8 cellular contexts compared by ENCODE assay signal in genomic region chr17:82287849-82288601, GRCh38. TPM values are rescaled to one million over a fixed set of nuclear protein-coding genes. Genes with fewer than 3 reads are reported as not detected.
A peak's percentile ranks its signal among the peaks of the same experiment; 100 is the strongest.
DNase-seq lines count a peak whose midpoint lies in the region; ATAC-seq and TF ChIP-seq lines count a peak whose summit lies in the region.
"Had no signal": no experiment of that assay in that cellular context is flagged by ENCODE, and none has a peak within 500 bp of the region (broad histone marks: within the 10 kb centered on the region; RNA-seq: fewer than 3 reads in every experiment).

No MANE protein-coding gene starts in this region.

- no peak for TF ChIP-seq CTCF in foreskin keratinocyte (conservative IDR thresholded peaks at IDR 0.05)
- TF ChIP-seq CTCF in suprapubic skin (IDR thresholded peaks at IDR 0.05) = no peak

- ATAC-seq in foreskin keratinocyte = no peak
- ATAC-seq in HG03280 (IDR thresholded peaks at IDR 0.05; ENCODE audit: unreplicated experiment) = no peak
- ATAC-seq in GM19328 (IDR thresholded peaks at IDR 0.05; ENCODE audit: unreplicated experiment) = no peak
- no peak for ATAC-seq in HG03159 (IDR thresholded peaks at IDR 0.05; ENCODE audit: unreplicated experiment)

- DNase-seq in HT1080 (ENCODE audit: low read depth) (peak; percentile 99), RPMI7951 (ENCODE audit: low read depth) (peak; percentile 99), foreskin keratinocyte (peak in 1 of 2 donors; percentile 84), suprapubic skin (ENCODE audit: low spot score in 2 of 2) (peak in 1 of 2 donors; percentile 55)

- TF ChIP-seq EP300 in suprapubic skin (IDR thresholded peaks at IDR 0.05) = no peak

- H3K27me3 ChIP-seq in foreskin keratinocyte = no peaks in the 10 kb centered on the region
- no peaks in the 10 kb centered on the region for H3K27me3 ChIP-seq in suprapubic skin

- TF ChIP-seq POLR2A in suprapubic skin (IDR thresholded peaks at IDR 0.05) = no peak

- H3K27ac ChIP-seq in foreskin keratinocyte (peak overlapping the region; percentile 37), suprapubic skin (peak overlapping the region; percentile 38)

- H3K36me3 ChIP-seq in suprapubic skin = no peaks in the 10 kb centered on the region

- H3K4me1 ChIP-seq in foreskin keratinocyte (peaks cover 6% of the 10 kb centered on the region), suprapubic skin (peaks cover 19% of the 10 kb centered on the region)

- H3K4me3 ChIP-seq in suprapubic skin = no peak overlapping the region

- no peaks in the 10 kb centered on the region for H3K9me3 ChIP-seq in suprapubic skin

- WGBS in suprapubic skin = 77% methylated on average over 17 of the region's 17 CpGs

RNA-seq across cellular contexts. Expression of gene CSNK1D, which starts 14.5 kb away (rescaled TPM):
- 34.0 and 58.5 TPM in 2 replicates for total RNA-seq in HT1080 (2014; rRNA removed; shearing (Covaris generic))
- 121 and 123 TPM in 2 replicates for polyA plus RNA-seq in HT1080 (2015; cell fraction: cytosol; rRNA removed)
- 270 and 287 TPM in 2 replicates for polyA plus RNA-seq in HT1080 (2015; cell fraction: nucleus; rRNA removed)
- total RNA-seq in RPMI7951 (2014; rRNA removed; shearing (Covaris generic)) = 20.4 and 22.6 TPM in 2 replicates
- total RNA-seq in foreskin keratinocyte (57.7 and 62.8 TPM in 2 replicates), suprapubic skin (100 to 1,000 TPM in 1 of 4 donors, 10 to 100 TPM in 3; 52.3 to 142 (median 58.8) TPM)
- 75.6 and 81.9 TPM in 2 replicates for polyA plus RNA-seq in foreskin keratinocyte

RNA-seq across cellular contexts. Expression of gene CD7, which starts 29.4 kb away (rescaled TPM):
- total RNA-seq in HT1080 (2014; rRNA removed; shearing (Covaris generic)) = not detected in 2 replicates
- polyA plus RNA-seq in HT1080 (2015; cell fraction: cytosol; rRNA removed) = not detected in 2 replicates
- polyA plus RNA-seq in HT1080 (2015; cell fraction: nucleus; rRNA removed) = not detected in 2 replicates
- total RNA-seq in RPMI7951 (2014; rRNA removed; shearing (Covaris generic)) = not detected in 2 replicates
- total RNA-seq in foreskin keratinocyte (not detected in 2 replicates), suprapubic skin (1 to 10 TPM in 3 of 4 donors, under 1 TPM in 1; 0.29 to 4.4 (median 1.6) TPM)
- polyA plus RNA-seq in foreskin keratinocyte = not detected in 2 replicates
- total RNA-seq: temporal lobe had no signal

RNA-seq across cellular contexts. Expression of gene SECTM1, which starts 45.5 kb away (rescaled TPM):
- 0.24 TPM in 1 of 2 replicates, not detected in the other for total RNA-seq in HT1080 (2014; rRNA removed; shearing (Covaris generic))
- polyA plus RNA-seq in HT1080 (2015; cell fraction: cytosol; rRNA removed) = not detected in 2 replicates
- polyA plus RNA-seq in HT1080 (2015; cell fraction: nucleus; rRNA removed) = not detected in 2 replicates
- total RNA-seq in RPMI7951 (2014; rRNA removed; shearing (Covaris generic)) = 17.2 and 19.7 TPM in 2 replicates
- total RNA-seq in foreskin keratinocyte (5.0 and 6.6 TPM in 2 replicates), suprapubic skin (10 to 100 TPM in 3 of 4 donors, 1 to 10 TPM in 1; 9.5 to 37.8 (median 16.6) TPM)
- polyA plus RNA-seq in foreskin keratinocyte = 8.2 and 9.5 TPM in 2 replicates

RNA-seq across cellular contexts. Expression of gene SLC16A3, which starts 59.2 kb away (rescaled TPM):
- 344 and 355 TPM in 2 replicates for total RNA-seq in HT1080 (2014; rRNA removed; shearing (Covaris generic))
- 262 and 360 TPM in 2 replicates for polyA plus RNA-seq in HT1080 (2015; cell fraction: cytosol; rRNA removed)
- 286 and 310 TPM in 2 replicates for polyA plus RNA-seq in HT1080 (2015; cell fraction: nucleus; rRNA removed)
- 104 and 207 TPM in 2 replicates for total RNA-seq in RPMI7951 (2014; rRNA removed; shearing (Covaris generic))
- total RNA-seq in foreskin keratinocyte (40.9 and 44.3 TPM in 2 replicates), suprapubic skin (1 to 10 TPM; 3.6 to 7.6 (median 4.5) TPM)
- 47.5 and 54.7 TPM in 2 replicates for polyA plus RNA-seq in foreskin keratinocyte
